Comparison of ENCODE assay signal across 20 cellular contexts in the genomic region with DNA sequence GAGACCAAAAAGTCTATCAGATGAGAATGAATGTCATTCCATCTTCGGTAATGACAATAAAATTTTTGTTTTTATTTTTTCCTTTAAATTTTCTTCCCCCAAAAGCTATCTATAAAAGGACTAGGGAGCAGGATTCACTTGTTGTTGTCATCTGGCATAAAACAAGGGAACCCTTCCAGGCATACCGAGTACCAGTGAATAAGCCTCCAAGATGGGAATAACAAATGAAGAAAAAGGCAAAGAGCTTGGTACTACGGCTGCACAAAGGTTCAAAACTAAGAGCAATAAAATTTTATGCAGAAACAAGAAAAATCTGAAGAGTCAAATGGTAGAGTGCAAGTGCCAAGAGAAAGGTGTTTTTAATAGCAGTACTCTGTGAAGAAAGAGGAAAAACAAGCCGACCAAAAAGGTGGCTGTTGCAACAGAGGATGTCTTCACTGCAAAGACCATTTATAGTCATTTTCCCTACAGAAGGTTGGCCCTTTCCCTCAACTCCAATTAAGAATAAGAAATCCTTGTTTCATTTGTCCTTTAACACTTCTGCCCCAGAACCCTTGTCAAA. TPM values are rescaled to one million over a fixed set of nuclear protein-coding genes. Genes with fewer than 3 reads are reported as not detected.
DNase-seq lines count a peak whose midpoint lies in the region; ATAC-seq, FAIRE-seq and TF ChIP-seq lines count a peak whose summit lies in the region.
"Had no signal": no experiment of that assay in that cellular context is flagged by ENCODE, and none has a peak within 500 bp of the region (broad histone marks: within the 10 kb centered on the region; RNA-seq: fewer than 3 reads in every experiment).

No MANE protein-coding gene starts in this region.

- H3K9me3 Mint-ChIP-seq in WTC11, result no peaks in the 10 kb centered on the region
- no peaks in the 10 kb centered on the region for H3K9me3 Mint-ChIP-seq in osteocyte (ENCODE audit: unreplicated experiment)
- H3K9me3 Mint-ChIP-seq: activated naive CD4-positive, alpha-beta T cell treated with anti-CD3 and anti-CD28 coated beads, Interleukin-2, amount 50 U/mL, for 72 hours; neural progenitor cell; stimulated activated naive CD8-positive, alpha-beta T cell treated with anti-CD3 and anti-CD28 coated beads, Interleukin-15, amount 100 ng/mL, for 72 hours; type B pancreatic cell had no signal

- H3K4me3 Mint-ChIP-seq in WTC11 (no peak overlapping the region), osteocyte (ENCODE audit: unreplicated experiment) (no peak overlapping the region)
- H3K4me3 Mint-ChIP-seq: activated CD4-positive, alpha-beta T cell treated with anti-CD3 and anti-CD28 coated beads for 36 hours; neural progenitor cell; stimulated activated naive CD8-positive, alpha-beta T cell treated with anti-CD3 and anti-CD28 coated beads, Interleukin-15, amount 100 ng/mL, for 72 hours; type B pancreatic cell had no signal

- intact Hi-C loops in left lung (cut with DNase I) (no loop called here), posterior cingulate gyrus (cut with DNase I) (no loop called here)

- no peak for FAIRE-seq in urothelium cell line (lab: Jason Lieb, UNC)
- FAIRE-seq: GM12891, GM19239, HTR-8/SVneo had no signal

- H3K36me3 Mint-ChIP-seq in WTC11 (no peaks in the 10 kb centered on the region), osteocyte (ENCODE audit: unreplicated experiment) (no peaks in the 10 kb centered on the region)

- H3K36me3 ChIP-seq in HUES48 (ENCODE audit: control insufficient read depth, insufficient read depth, low read length) (no peaks in the 10 kb centered on the region), left lung (no peaks in the 10 kb centered on the region)
- H3K36me3 ChIP-seq: neural progenitor cell had no signal

- CTCF ChIA-PET in WTC11 (lab: Charles Lee), result interaction anchor here (0.7 kb wide), 1 partner anchor 180 kb away, joined by 4 read pairs; no protein-coding TSS in a partner anchor

- H3K4me1 ChIP-seq in HUES48 (ENCODE audit: control insufficient read depth, insufficient read depth, low read length), result peaks cover 34% of the 10 kb centered on the region
- peaks cover 0 to 19% of the 10 kb centered on the region in 2 donors for H3K4me1 ChIP-seq in left lung

- DNase-seq in WTC11 (ENCODE audit: low spot score) (no peak), epithelial cell of prostate (ENCODE audit: low read depth, low spot score) (no peak), osteocyte (ENCODE audit: extremely low spot score, unreplicated experiment) (no peak), left lung (no peak), urothelium cell line (ENCODE audit: low spot score) (no peak), posterior cingulate gyrus (no peak)
- DNase-seq: activated CD4-positive, alpha-beta T cell treated with anti-CD3 and anti-CD28 coated beads for 36 hours; DMS79; NCI-H1417 treated with DMSO at 0.1 percent for 48 hours; NCI-H526; stimulated activated CD4-positive, alpha-beta T cell treated with anti-CD3 and anti-CD28 coated beads, Interleukin-4, amount 100 ng/mL, for 24 hours; stimulated activated naive CD8-positive, alpha-beta T cell treated with anti-CD3 and anti-CD28 coated beads, Interleukin-15, amount 100 ng/mL, for 72 hours had no signal

- H3K27ac Mint-ChIP-seq in WTC11 (peak overlapping the region; percentile 9; the same call in 1 of the 2 replicates), osteocyte (ENCODE audit: unreplicated experiment) (peak overlapping the region; percentile 70)
- H3K27ac Mint-ChIP-seq: activated CD4-positive, alpha-beta T cell treated with anti-CD3 and anti-CD28 coated beads for 36 hours; activated naive CD4-positive, alpha-beta T cell treated with anti-CD3 and anti-CD28 coated beads, Interleukin-2, amount 50 U/mL, for 72 hours; neural progenitor cell; stimulated activated naive CD8-positive, alpha-beta T cell treated with anti-CD3 and anti-CD28 coated beads, Interleukin-15, amount 100 ng/mL, for 72 hours; type B pancreatic cell had no signal

- H3K4me3 ChIP-seq in HUES48 (ENCODE audit: low read depth, low read length) (no peak overlapping the region), left lung (no peak overlapping the region)
- H3K4me3 ChIP-seq: neural progenitor cell had no signal

- no peaks in the 10 kb centered on the region for H3K27me3 Mint-ChIP-seq in WTC11 (ENCODE audit: low read depth)
- H3K27me3 Mint-ChIP-seq in osteocyte (ENCODE audit: unreplicated experiment), result no peaks in the 10 kb centered on the region
- H3K27me3 Mint-ChIP-seq: type B pancreatic cell had no signal

- peak overlapping the region; percentile 31; the same call in 1 of the 2 replicates for H3K9ac ChIP-seq in HUES48 (ENCODE audit: low read depth, low read length)
- H3K9ac ChIP-seq: neural progenitor cell had no signal

- peaks cover 49% of the 10 kb centered on the region for H3K4me1 Mint-ChIP-seq in WTC11
- H3K4me1 Mint-ChIP-seq in osteocyte (ENCODE audit: unreplicated experiment), result peaks cover 26% of the 10 kb centered on the region

- H3K9me3 ChIP-seq in HUES48 (ENCODE audit: control insufficient read depth, insufficient read depth, low read length) (no peaks in the 10 kb centered on the region), left lung (no peaks in the 10 kb centered on the region)

- POLR2A ChIA-PET in WTC11 (lab: Charles Lee), result no interaction called here

- H3K27ac ChIP-seq in HUES48 (ENCODE audit: low read depth, low read length), result no peak overlapping the region
- H3K27ac ChIP-seq in epithelial cell of prostate, result peak overlapping the region; percentile 1
- H3K27ac ChIP-seq in left lung, result peak overlapping the region in 1 of 2 donors; percentile 11
- H3K27ac ChIP-seq: neural progenitor cell had no signal

- H3K27me3 ChIP-seq in HUES48 (ENCODE audit: control insufficient read depth, insufficient read depth, low read length) (no peaks in the 10 kb centered on the region), left lung (no peaks in the 10 kb centered on the region)
- H3K27me3 ChIP-seq: neural progenitor cell had no signal

- ATAC-seq in WTC11 (no peak), left lung (no peak)
- ATAC-seq: activated CD4-positive, alpha-beta T cell treated with anti-CD3 and anti-CD28 coated beads for 36 hours; activated naive CD4-positive, alpha-beta T cell treated with anti-CD3 and anti-CD28 coated beads, Interleukin-2, amount 50 U/mL, for 72 hours; left lobe of liver; stimulated activated naive CD8-positive, alpha-beta T cell treated with anti-CD3 and anti-CD28 coated beads, Interleukin-15, amount 100 ng/mL, for 72 hours had no signal

- TF ChIP-seq CTCF in WTC11 (IDR thresholded peaks at IDR 0.05) (no peak), osteocyte (IDR thresholded peaks at IDR 0.05) (no peak), left lung (IDR thresholded peaks at IDR 0.05) (no peak)

TF ChIP-seq in WTC11, 78 proteins besides CTCF, POLR2A, EP300 and RAD21 (continues in another document):
- TF ChIP-seq TEAD1 (CRISPR knock-in tag; IDR thresholded peaks at IDR 0.05) (no peak), HMGXB4 (CRISPR knock-in tag; IDR thresholded peaks at IDR 0.05) (no peak), ZNF219 (CRISPR knock-in tag; IDR thresholded peaks at IDR 0.05; ENCODE audit: borderline replicate concordance) (no peak), JUN (CRISPR knock-in tag; IDR thresholded peaks at IDR 0.05) (no peak), ZSCAN18 (CRISPR knock-in tag; IDR thresholded peaks at IDR 0.05) (no peak), TCF7 (CRISPR knock-in tag; IDR thresholded peaks at IDR 0.05; ENCODE audit: low read depth) (no peak)
- TF ChIP-seq, protein P1, sequence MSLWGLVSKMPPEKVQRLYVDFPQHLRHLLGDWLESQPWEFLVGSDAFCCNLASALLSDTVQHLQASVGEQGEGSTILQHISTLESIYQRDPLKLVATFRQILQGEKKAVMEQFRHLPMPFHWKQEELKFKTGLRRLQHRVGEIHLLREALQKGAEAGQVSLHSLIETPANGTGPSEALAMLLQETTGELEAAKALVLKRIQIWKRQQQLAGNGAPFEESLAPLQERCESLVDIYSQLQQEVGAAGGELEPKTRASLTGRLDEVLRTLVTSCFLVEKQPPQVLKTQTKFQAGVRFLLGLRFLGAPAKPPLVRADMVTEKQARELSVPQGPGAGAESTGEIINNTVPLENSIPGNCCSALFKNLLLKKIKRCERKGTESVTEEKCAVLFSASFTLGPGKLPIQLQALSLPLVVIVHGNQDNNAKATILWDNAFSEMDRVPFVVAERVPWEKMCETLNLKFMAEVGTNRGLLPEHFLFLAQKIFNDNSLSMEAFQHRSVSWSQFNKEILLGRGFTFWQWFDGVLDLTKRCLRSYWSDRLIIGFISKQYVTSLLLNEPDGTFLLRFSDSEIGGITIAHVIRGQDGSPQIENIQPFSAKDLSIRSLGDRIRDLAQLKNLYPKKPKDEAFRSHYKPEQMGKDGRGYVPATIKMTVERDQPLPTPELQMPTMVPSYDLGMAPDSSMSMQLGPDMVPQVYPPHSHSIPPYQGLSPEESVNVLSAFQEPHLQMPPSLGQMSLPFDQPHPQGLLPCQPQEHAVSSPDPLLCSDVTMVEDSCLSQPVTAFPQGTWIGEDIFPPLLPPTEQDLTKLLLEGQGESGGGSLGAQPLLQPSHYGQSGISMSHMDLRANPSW (CRISPR knock-in tag; conservative IDR thresholded peaks at IDR 0.05; ENCODE audit: low read depth), result no peak

RNA-seq across cellular contexts. Expression of gene PPP3CA, which starts 25.8 kb away (rescaled TPM):
- total RNA-seq in WTC11 (2021) (35.3 to 41.6 TPM (median 36.3 TPM) in 3 replicates), osteocyte (40.5 and 41.5 TPM in 2 replicates), left lung (10 to 100 TPM; 47.4 to 57.4 TPM)
